ENCODE assay signal across 9 cellular contexts in genomic region chr1:244095523-244095911, GRCh38.
"Had no signal": no experiment of that assay in that cellular context is flagged by ENCODE, and none has a peak within 500 bp of the region (broad histone marks: within the 10 kb centered on the region; RNA-seq: fewer than 3 reads in every experiment).

No MANE protein-coding gene starts in this region.

- H3K36me3 ChIP-seq: HAP-1 had no signal

- ATAC-seq: HCT116 had no signal

- H3K4me3 ChIP-seq: GM23248, HAP-1, K562 had no signal

- FAIRE-seq: K562 had no signal

- DNase-seq: GM23248, GOT3, H7, IMR-90, KG1 had no signal

- H2AFZ ChIP-seq: GM23248 had no signal

- H3K9me3 ChIP-seq: HAP-1 had no signal

- H3K27ac ChIP-seq: GM23248, HL-60 had no signal

- H3K4me1 ChIP-seq: HAP-1 had no signal
